ENCODE assay signal across 18 cellular contexts in genomic region chr19:30446844-30447243, GRCh38.
DNase-seq lines count a peak whose midpoint lies in the region; ATAC-seq, FAIRE-seq and TF ChIP-seq lines count a peak whose summit lies in the region.
"Had no signal": no experiment of that assay in that cellular context is flagged by ENCODE, and none has a peak within 500 bp of the region (broad histone marks: within the 10 kb centered on the region; RNA-seq: fewer than 3 reads in every experiment).

No MANE protein-coding gene starts in this region.

- no peaks in the 10 kb centered on the region for H3K4me1 ChIP-seq in pancreas
- H3K4me1 ChIP-seq: Caco-2 had no signal

- peak overlapping the region; percentile 14 for H3K4me3 ChIP-seq in AG10803 (ENCODE audit: low read length)
- H3K4me3 ChIP-seq in pancreas = no peak overlapping the region

- TF ChIP-seq CTCF in AG10803 (conservative IDR thresholded peaks at IDR 0.05; ENCODE audit: low read length) (no peak), pancreas (IDR thresholded peaks at IDR 0.05) (no peak)

- intact Hi-C loops in pancreas (cut with DNase I) = no loop called here

- no peak overlapping the region for H3K27ac ChIP-seq in pancreas

- peak; percentile 49 for DNase-seq in AG10803 (ENCODE audit: low read depth)
- DNase-seq in NCI-H748 treated with DMSO at 0.1 percent for 48 hours (lab: John Stamatoyannopoulos, UW) = peak; percentile 17
- DNase-seq in kidney tubule cell (ENCODE audit: low spot score) = peak; percentile 10
- DNase-seq in pancreas = no peak
- DNase-seq in cerebellar nuclear complex (lab: John Stamatoyannopoulos, UW) = no peak
- DNase-seq in MV-4-11 (lab: John Stamatoyannopoulos, UW) = no peak
- DNase-seq: Caco-2, DMS153, HCEC 1CT, KBM-7, NCI-H1417 treated with DMSO at 0.1 percent for 48 hours, NCI-H2029 treated with DMSO at 0.1 percent for 48 hours, NCI-H510A had no signal

- ATAC-seq in pancreas (peak; percentile 63 to 79 (median 70)), GM18861 (IDR thresholded peaks at IDR 0.05; ENCODE audit: unreplicated experiment) (no peak), GM21447 (IDR thresholded peaks at IDR 0.05; ENCODE audit: unreplicated experiment) (no peak)
- ATAC-seq: Panc1, SK-N-SH treated with all-trans-retinoic acid at 6 μM for 48 hours had no signal

- no peaks in the 10 kb centered on the region for H3K36me3 ChIP-seq in pancreas

- no peaks in the 10 kb centered on the region for H3K27me3 ChIP-seq in pancreas

- 19 to 23% methylated on average over 7 of the region's 7 CpGs for WGBS in pancreas, 2 donors

- FAIRE-seq in pancreas (lab: Jason Lieb, UNC) = no peak
- FAIRE-seq: GM19239 had no signal

- H3K9me3 ChIP-seq in pancreas = no peaks in the 10 kb centered on the region
- H3K9me3 ChIP-seq: Caco-2 had no signal

Comparison
In these comparisons a context has a peak if more than half of its experiments do, and no peak if none do; other contexts are left out.
1. DNase-seq: peak in AG10803 (single experiment), NCI-H748 treated with DMSO at 0.1 percent for 48 hours (single experiment) and kidney tubule cell (single experiment); none in pancreas (0 of 6), cerebellar nuclear complex (0 of 2) and MV-4-11 (single experiment).
2. ATAC-seq: peak in pancreas (4 of 4); none in GM18861 (single experiment) and GM21447 (single experiment).